In genomic region chr3:29282431-29283296, GRCh38 we compare ENCODE assay signal across 1 cellular context.
TF ChIP-seq lines count a peak whose summit lies in the region.

No MANE protein-coding gene starts in this region.

TF ChIP-seq in GM23338, 12 proteins besides CTCF, POLR2A, EP300 and RAD21 (continued from another document):
- no peak for TF ChIP-seq CREB1 (CRISPR knock-in tag; IDR thresholded peaks at IDR 0.05; ENCODE audit: low read depth)
- TF ChIP-seq NANOG (IDR thresholded peaks at IDR 0.05; ENCODE audit: borderline replicate concordance) = no peak
- TF ChIP-seq, protein P1, sequence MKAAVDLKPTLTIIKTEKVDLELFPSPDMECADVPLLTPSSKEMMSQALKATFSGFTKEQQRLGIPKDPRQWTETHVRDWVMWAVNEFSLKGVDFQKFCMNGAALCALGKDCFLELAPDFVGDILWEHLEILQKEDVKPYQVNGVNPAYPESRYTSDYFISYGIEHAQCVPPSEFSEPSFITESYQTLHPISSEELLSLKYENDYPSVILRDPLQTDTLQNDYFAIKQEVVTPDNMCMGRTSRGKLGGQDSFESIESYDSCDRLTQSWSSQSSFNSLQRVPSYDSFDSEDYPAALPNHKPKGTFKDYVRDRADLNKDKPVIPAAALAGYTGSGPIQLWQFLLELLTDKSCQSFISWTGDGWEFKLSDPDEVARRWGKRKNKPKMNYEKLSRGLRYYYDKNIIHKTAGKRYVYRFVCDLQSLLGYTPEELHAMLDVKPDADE (IDR thresholded peaks at IDR 0.05) = no peak
- no peak for TF ChIP-seq REST (IDR thresholded peaks at IDR 0.05; ENCODE audit: unreplicated experiment)
